ENCODE assay signal across 14 cellular contexts in genomic region chr12:58950739-58951100, GRCh38.
"Had no signal": no experiment of that assay in that cellular context is flagged by ENCODE, and none has a peak within 500 bp of the region (broad histone marks: within the 10 kb centered on the region; RNA-seq: fewer than 3 reads in every experiment).

No MANE protein-coding gene starts in this region.

- H3K4me3 ChIP-seq: ovary, tibial artery, uterus had no signal

- DNase-seq: activated CD4-positive, alpha-beta memory T cell treated with anti-CD3 and anti-CD28 coated beads for 36 hours; activated effector memory CD4-positive, alpha-beta T cell treated with Interleukin-2 at 50 U/mL for 16 hours; activated naive CD4-positive, alpha-beta T cell treated with anti-CD3 and anti-CD28 coated beads, Interleukin-2, amount 50 U/mL, for 16 hours; activated T-cell treated with anti-CD3 and anti-CD28 coated beads, Interleukin-2, amount 50 U/mL, for 4 hours; foreskin keratinocyte; glutamatergic neuron; ovary; stimulated activated CD4-positive, alpha-beta T cell treated with anti-CD3 and anti-CD28 coated beads, Interleukin-12 subunit alpha, Interleukin-12 subunit beta, amount 100 ng/mL, for 4 hours; tibial artery; uterus had no signal

- H3K9me3 ChIP-seq: ovary, tibial artery, uterus had no signal

- H3K4me3 Mint-ChIP-seq: activated CD4-positive, alpha-beta memory T cell treated with anti-CD3 and anti-CD28 coated beads for 36 hours; activated T-cell treated with anti-CD3 and anti-CD28 coated beads, Interleukin-2, amount 50 U/mL, for 4 hours; mesothelial cell of epicardium; stimulated activated memory B cell treated with anti-CD40 and anti-IgM and Interleukin-4, amounts not matched to agents 10 μg/mL and 1 μg/mL and 100 μg/mL, for 72 hours; T-helper 1 cell treated with Interleukin-12 subunit alpha and Interleukin-12 subunit beta and Interleukin-4 antibody, amounts not matched to agents 30 μg/mL and 1 μg/mL, for 36 hours had no signal

- ATAC-seq: activated T-cell treated with anti-CD3 and anti-CD28 coated beads, Interleukin-2, amount 50 U/mL, for 4 hours; foreskin keratinocyte; stimulated activated memory B cell treated with anti-CD40 and anti-IgM and Interleukin-4, amounts not matched to agents 10 μg/mL and 1 μg/mL and 100 μg/mL, for 72 hours had no signal

- H3K36me3 ChIP-seq: ovary, tibial artery, uterus, WERI-Rb-1 had no signal

- H3K36me3 Mint-ChIP-seq: activated CD4-positive, alpha-beta memory T cell treated with anti-CD3 and anti-CD28 coated beads for 36 hours; stimulated activated memory B cell treated with anti-CD40 and anti-IgM and Interleukin-4, amounts not matched to agents 10 μg/mL and 1 μg/mL and 100 μg/mL, for 72 hours had no signal

- H3K4me1 ChIP-seq: foreskin keratinocyte, uterus had no signal

- H3K27ac ChIP-seq: foreskin keratinocyte, ovary, tibial artery, uterus, WERI-Rb-1 had no signal

- H3K4me1 Mint-ChIP-seq: mesothelial cell of epicardium; stimulated activated memory B cell treated with anti-CD40 and anti-IgM and Interleukin-4, amounts not matched to agents 10 μg/mL and 1 μg/mL and 100 μg/mL, for 72 hours had no signal

- H3K27ac Mint-ChIP-seq: activated CD4-positive, alpha-beta memory T cell treated with anti-CD3 and anti-CD28 coated beads for 36 hours; mesothelial cell of epicardium; stimulated activated memory B cell treated with anti-CD40 and anti-IgM and Interleukin-4, amounts not matched to agents 10 μg/mL and 1 μg/mL and 100 μg/mL, for 72 hours; T-helper 1 cell treated with Interleukin-12 subunit alpha and Interleukin-12 subunit beta and Interleukin-4 antibody, amounts not matched to agents 30 μg/mL and 1 μg/mL, for 36 hours had no signal

- H3K27me3 Mint-ChIP-seq: activated CD4-positive, alpha-beta memory T cell treated with anti-CD3 and anti-CD28 coated beads for 36 hours; stimulated activated memory B cell treated with anti-CD40 and anti-IgM and Interleukin-4, amounts not matched to agents 10 μg/mL and 1 μg/mL and 100 μg/mL, for 72 hours had no signal

- H3K27me3 ChIP-seq: foreskin keratinocyte, ovary, tibial artery, uterus had no signal
